In the genomic region with DNA sequence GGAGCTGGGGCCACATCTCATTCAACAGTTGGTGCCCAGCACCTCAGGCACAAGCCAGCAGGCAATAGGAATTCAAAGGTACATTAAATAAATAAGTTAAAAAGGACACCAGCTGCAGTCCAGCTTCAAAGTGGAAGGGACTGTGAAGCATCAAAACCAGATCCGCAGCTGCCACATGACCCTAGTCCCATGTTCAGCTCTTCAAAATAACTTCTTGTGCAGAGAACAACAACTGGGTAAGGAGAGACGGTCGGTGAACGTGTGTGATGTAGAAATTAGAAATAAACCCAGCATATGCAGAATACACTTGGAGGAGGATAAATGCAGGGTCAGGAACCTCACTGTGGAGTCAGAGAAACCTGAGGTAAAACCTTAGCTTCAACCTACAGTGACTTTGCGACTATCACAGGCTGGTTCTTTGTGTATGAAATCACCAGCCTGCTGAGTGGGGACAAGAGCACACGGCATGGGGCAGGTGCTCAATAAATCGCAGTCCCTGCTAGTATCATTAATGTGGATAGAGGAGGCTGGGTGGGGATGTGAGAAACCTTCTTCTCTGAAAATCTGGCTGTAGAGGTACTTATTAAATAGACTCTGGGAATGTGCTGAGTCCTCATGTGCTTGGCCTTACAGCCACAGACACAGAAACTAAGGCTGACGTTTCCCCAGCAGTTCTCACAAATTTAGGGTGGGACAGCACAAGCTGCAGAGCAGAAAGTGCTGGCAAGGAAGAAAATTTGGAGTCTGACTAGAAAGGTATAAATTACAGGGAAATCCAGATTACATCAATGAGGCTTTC, we compare ENCODE assay signal across 28 cellular contexts. TPM values are rescaled to one million over a fixed set of nuclear protein-coding genes. Genes with fewer than 3 reads are reported as not detected.
A peak's percentile ranks its signal among the peaks of the same experiment; 100 is the strongest.
DNase-seq lines count a peak whose midpoint lies in the region; ATAC-seq and TF ChIP-seq lines count a peak whose summit lies in the region.
"Had no signal": no experiment of that assay in that cellular context is flagged by ENCODE, and none has a peak within 500 bp of the region (broad histone marks: within the 10 kb centered on the region; RNA-seq: fewer than 3 reads in every experiment).

No MANE protein-coding gene starts in this region.

- CTCF ChIA-PET in A673 (lab: Charles Lee) = no interaction called here

- ATAC-seq in left ventricle myocardium superior (peak; percentile 43), GM21576 (IDR thresholded peaks at IDR 0.05; ENCODE audit: unreplicated experiment) (no peak), HG02981 (IDR thresholded peaks at IDR 0.05; ENCODE audit: unreplicated experiment) (no peak)
- ATAC-seq: psoas muscle had no signal

- no peak for TF ChIP-seq CTCF in A673 (conservative IDR thresholded peaks at IDR 0.05; ENCODE audit: low read depth, low read length)

- no peak for DNase-seq in left ventricle myocardium superior
- no peak for DNase-seq in cardiac septum (ENCODE audit: low spot score)
- peak in 1 of 61 donors; percentile 20 for DNase-seq in caudate nucleus (lab: John Stamatoyannopoulos, UW)
- peak; percentile 68 for DNase-seq in medulla oblongata (ENCODE audit: extremely low spot score)
- DNase-seq in SIG-M5 treated with dmso at 0.1 percent for 504 hours (lab: John Stamatoyannopoulos, UW; ENCODE audit: unreplicated experiment) = no peak
- no peak for DNase-seq in A673 (ENCODE audit: low spot score)
- DNase-seq: activated CD4-positive, alpha-beta memory T cell treated with anti-CD3 and anti-CD28 coated beads, Interleukin-2, amount 10 ng/mL, durations not matched to agents 7 days and 5 days; activated naive CD4-positive, alpha-beta T cell treated with anti-CD3 and anti-CD28 coated beads, Interleukin-2, amount 50 U/mL, for 16 hours; BE2C; brain microvascular endothelial cell; CD8-positive, alpha-beta memory T cell; effector CD8-positive, alpha-beta T cell; KG1; left ventricle myocardium inferior; MG63; NCI-H1436; NCI-H2107; NCI-H524; psoas muscle; SIG-M5; sigmoid colon; stimulated activated CD4-positive, alpha-beta T cell treated with anti-CD3 and anti-CD28 coated beads, Interleukin-12 subunit alpha, Interleukin-12 subunit beta, amount 100 ng/mL, for 4 hours; stimulated activated CD4-positive, alpha-beta T cell treated with anti-CD3 and anti-CD28 coated beads, Interleukin-4, amount 100 ng/mL, for 1 hour; transverse colon had no signal

- BruUV-seq in A673 (replicated peaks; lab: Mats Ljungman, UMichigan) = no TSS peak

- no peaks in the 10 kb centered on the region for H3K9me3 ChIP-seq in A673 (ENCODE audit: low read depth, low read length, poor library complexity, severe bottlenecking)
- H3K9me3 ChIP-seq: BE2C, left ventricle myocardium inferior, MG63, psoas muscle, sigmoid colon, transverse colon had no signal

- H3K27ac ChIP-seq in caudate nucleus (ENCODE audit: low read depth, low read length) (peak overlapping the region; percentile 77), A673 (ENCODE audit: low read depth, low read length, poor library complexity, severe bottlenecking) (no peak overlapping the region)
- H3K27ac ChIP-seq: brain microvascular endothelial cell, epithelial cell of prostate, HL-60, left ventricle myocardium inferior, psoas muscle, sigmoid colon, transverse colon had no signal

- H3K4me3 ChIP-seq in A673 (ENCODE audit: low read depth, low read length, poor library complexity, severe bottlenecking) = no peak overlapping the region
- H3K4me3 ChIP-seq: left ventricle myocardium inferior, MG63, psoas muscle, sigmoid colon, transverse colon had no signal

- no peaks in the 10 kb centered on the region for H3K4me1 ChIP-seq in A673 (ENCODE audit: insufficient read depth, low read length, poor library complexity, severe bottlenecking)
- H3K4me1 ChIP-seq: BE2C, psoas muscle, transverse colon had no signal

- intact Hi-C loops in left ventricle myocardium superior (cut with micrococcal nuclease) (no loop called here), cardiac septum (cut with DNase I) (no loop called here), A673 (cut with micrococcal nuclease; ENCODE audit: unreplicated experiment) (no loop called here)

- POLR2A ChIA-PET in A673 (lab: Charles Lee; ENCODE audit: low non-redundant PET) = no interaction called here

- H3K27me3 ChIP-seq in A673 (replicated peaks; ENCODE audit: insufficient read depth, low read depth, low read length, poor library complexity) = no peaks in the 10 kb centered on the region
- H3K27me3 ChIP-seq: brain microvascular endothelial cell, MG63, sigmoid colon had no signal

- no peaks in the 10 kb centered on the region for H3K36me3 ChIP-seq in A673 (ENCODE audit: insufficient read depth, low read length, poor library complexity, severe bottlenecking)
- H3K36me3 ChIP-seq: BE2C, brain microvascular endothelial cell, left ventricle myocardium inferior, MG63, sigmoid colon, transverse colon had no signal

RNA-seq across cellular contexts. Expression of a gene that starts 20.8 kb away (rescaled TPM):
- total RNA-seq in left ventricle myocardium superior (not detected), cardiac septum (0.51 TPM), A673 (2021) (2.4 and 2.5 TPM in 2 replicates)
- total RNA-seq: left ventricle myocardium inferior had no signal

RNA-seq across cellular contexts. Expression of a gene that starts 21.4 kb away (rescaled TPM):
- total RNA-seq in left ventricle myocardium superior (163 TPM), cardiac septum (105 TPM), A673 (2021) (70.5 and 85.1 TPM in 2 replicates)
